Comparison of ENCODE assay signal across 23 cellular contexts in genomic region chr7:44225566-44226395, GRCh38. TPM values are rescaled to one million over a fixed set of nuclear protein-coding genes. Genes with fewer than 3 reads are reported as not detected.
DNase-seq lines count a peak whose midpoint lies in the region; ATAC-seq lines count a peak whose summit lies in the region.
"Had no signal": no experiment of that assay in that cellular context is flagged by ENCODE, and none has a peak within 500 bp of the region (broad histone marks: within the 10 kb centered on the region; RNA-seq: fewer than 3 reads in every experiment).

No MANE protein-coding gene starts in this region.

- peak; percentile 33 for DNase-seq in NCI-H82 (lab: John Stamatoyannopoulos, UW)
- no peak for DNase-seq in NCI-H82 treated with DMSO at 0.1 percent for 48 hours (lab: John Stamatoyannopoulos, UW; ENCODE audit: unreplicated experiment)
- DNase-seq in NCI-H2107 treated with DMSO at 0.1 percent for 48 hours (lab: John Stamatoyannopoulos, UW; ENCODE audit: unreplicated experiment), result peak; percentile 9
- peak; percentile 57 for DNase-seq in cerebellar cortex (ENCODE audit: low spot score)
- DNase-seq in T-helper 17 cell, result no peak
- no peak for DNase-seq in activated T-helper 1 cell treated with anti-CD3 and anti-CD28 coated beads, Interleukin-12 subunit alpha, Interleukin-12 subunit beta, Interleukin-2, Interleukin-4 antibody, amounts not matched to agents 30 ng/mL and 10 ng/mL and 1 ng/mL, durations not matched to agents 14 hours and 24 hours and 36 hours (ENCODE audit: low spot score)
- DNase-seq: activated B cell treated with CpG ODN at 0.5 μM for 24 hours; CD4-positive, CD25-positive, alpha-beta regulatory T cell; effector CD4-positive, alpha-beta T cell; MM.1S; NCI-H1694 treated with DMSO at 0.1 percent for 48 hours; NCI-H526 treated with DMSO at 0.1 percent for 48 hours; stimulated activated CD4-positive, alpha-beta T cell treated with anti-CD3 and anti-CD28 coated beads, Interleukin-15, amount 100 ng/mL, for 24 hours had no signal

- no peak overlapping the region for H3K9ac ChIP-seq in skeletal muscle satellite cell (ENCODE audit: low read depth, low read length)

- no peaks in the 10 kb centered on the region for H3K36me3 ChIP-seq in skeletal muscle satellite cell (ENCODE audit: insufficient read depth, low read length)
- H3K36me3 ChIP-seq: prostate gland, upper lobe of left lung had no signal

- peaks cover 8% of the 10 kb centered on the region for H3K4me1 ChIP-seq in skeletal muscle satellite cell (ENCODE audit: control insufficient read depth, insufficient read depth, low read length)
- H3K4me1 ChIP-seq: prostate gland, upper lobe of left lung had no signal

- H3K4me3 Mint-ChIP-seq in T-helper 17 cell, result no peak overlapping the region
- no peak overlapping the region for H3K4me3 Mint-ChIP-seq in activated T-helper 1 cell treated with anti-CD3 and anti-CD28 coated beads, Interleukin-12 subunit alpha, Interleukin-12 subunit beta, Interleukin-2, Interleukin-4 antibody, amounts not matched to agents 30 ng/mL and 10 ng/mL and 1 ng/mL, durations not matched to agents 14 hours and 24 hours and 36 hours
- H3K4me3 Mint-ChIP-seq: activated B cell treated with CpG ODN at 0.5 μM for 24 hours; activated T-helper 17 cell treated with anti-CD3 and anti-CD28 coated beads, Interleukin-2, amount 50 U/mL, for 72 hours; CD4-positive, CD25-positive, alpha-beta regulatory T cell; memory B cell; nephron; stimulated activated naive CD8-positive, alpha-beta T cell treated with anti-CD3 and anti-CD28 coated beads, Interleukin-15, Interleukin-2, amounts not matched to agents 100 ng/mL and 50 ng/mL, for 24 hours had no signal

- H3K9me3 Mint-ChIP-seq in activated T-helper 1 cell treated with anti-CD3 and anti-CD28 coated beads, Interleukin-12 subunit alpha, Interleukin-12 subunit beta, Interleukin-2, Interleukin-4 antibody, amounts not matched to agents 30 ng/mL and 10 ng/mL and 1 ng/mL, durations not matched to agents 14 hours and 24 hours and 36 hours, result no peaks in the 10 kb centered on the region
- H3K9me3 Mint-ChIP-seq: activated B cell treated with CpG ODN at 0.5 μM for 24 hours; activated T-helper 17 cell treated with anti-CD3 and anti-CD28 coated beads, Interleukin-2, amount 50 U/mL, for 72 hours; CD4-positive, CD25-positive, alpha-beta regulatory T cell; memory B cell; nephron; stimulated activated naive CD8-positive, alpha-beta T cell treated with anti-CD3 and anti-CD28 coated beads, Interleukin-15, Interleukin-2, amounts not matched to agents 100 ng/mL and 50 ng/mL, for 24 hours had no signal

- peaks cover 18% of the 10 kb centered on the region for H3K27me3 Mint-ChIP-seq in T-helper 17 cell
- peaks cover 2% of the 10 kb centered on the region for H3K27me3 Mint-ChIP-seq in activated T-helper 1 cell treated with anti-CD3 and anti-CD28 coated beads, Interleukin-12 subunit alpha, Interleukin-12 subunit beta, Interleukin-2, Interleukin-4 antibody, amounts not matched to agents 30 ng/mL and 10 ng/mL and 1 ng/mL, durations not matched to agents 14 hours and 24 hours and 36 hours (ENCODE audit: insufficient read depth)
- H3K27me3 Mint-ChIP-seq: CD4-positive, CD25-positive, alpha-beta regulatory T cell; stimulated activated naive CD8-positive, alpha-beta T cell treated with anti-CD3 and anti-CD28 coated beads, Interleukin-15, Interleukin-2, amounts not matched to agents 100 ng/mL and 50 ng/mL, for 24 hours had no signal

- peaks cover 35% of the 10 kb centered on the region for H3K27me3 ChIP-seq in skeletal muscle satellite cell (ENCODE audit: control insufficient read depth, insufficient read depth, low read length)
- H3K27me3 ChIP-seq: upper lobe of left lung had no signal

- peak overlapping the region; percentile 76 for H3K4me2 ChIP-seq in skeletal muscle satellite cell (ENCODE audit: low read length)

- H3K9me3 ChIP-seq in skeletal muscle satellite cell (replicated peaks; ENCODE audit: low read length) (no peaks in the 10 kb centered on the region), T-helper 17 cell (ENCODE audit: control insufficient read depth, low read length, poor library complexity, severe bottlenecking) (no peaks in the 10 kb centered on the region)
- H3K9me3 ChIP-seq: prostate gland, upper lobe of left lung had no signal

- intact Hi-C loops in activated T-helper 1 cell treated with anti-CD3 and anti-CD28 coated beads, Interleukin-12 subunit alpha, Interleukin-12 subunit beta, Interleukin-2, Interleukin-4 antibody, amounts not matched to agents 30 ng/mL and 10 ng/mL and 1 ng/mL, durations not matched to agents 14 hours and 24 hours and 36 hours (cut with micrococcal nuclease), result no loop called here

- ATAC-seq in T-helper 17 cell (no peak), HG03280 (IDR thresholded peaks at IDR 0.05; ENCODE audit: unreplicated experiment) (no peak)
- ATAC-seq: activated T-helper 17 cell treated with anti-CD3 and anti-CD28 coated beads, Interleukin-2, amount 50 U/mL, for 72 hours; GM12878 had no signal

- peaks cover 2% of the 10 kb centered on the region for H3K36me3 Mint-ChIP-seq in T-helper 17 cell (ENCODE audit: low read depth)
- no peaks in the 10 kb centered on the region for H3K36me3 Mint-ChIP-seq in activated T-helper 1 cell treated with anti-CD3 and anti-CD28 coated beads, Interleukin-12 subunit alpha, Interleukin-12 subunit beta, Interleukin-2, Interleukin-4 antibody, amounts not matched to agents 30 ng/mL and 10 ng/mL and 1 ng/mL, durations not matched to agents 14 hours and 24 hours and 36 hours (ENCODE audit: low read depth)
- H3K36me3 Mint-ChIP-seq: CD4-positive, CD25-positive, alpha-beta regulatory T cell; memory B cell had no signal

- peaks cover 4% of the 10 kb centered on the region for H3K4me1 Mint-ChIP-seq in T-helper 17 cell
- no peaks in the 10 kb centered on the region for H3K4me1 Mint-ChIP-seq in activated T-helper 1 cell treated with anti-CD3 and anti-CD28 coated beads, Interleukin-12 subunit alpha, Interleukin-12 subunit beta, Interleukin-2, Interleukin-4 antibody, amounts not matched to agents 30 ng/mL and 10 ng/mL and 1 ng/mL, durations not matched to agents 14 hours and 24 hours and 36 hours (ENCODE audit: low read depth)
- H3K4me1 Mint-ChIP-seq: activated B cell treated with CpG ODN at 0.5 μM for 24 hours; activated T-helper 17 cell treated with anti-CD3 and anti-CD28 coated beads, Interleukin-2, amount 50 U/mL, for 72 hours; CD4-positive, CD25-positive, alpha-beta regulatory T cell; memory B cell had no signal

- H3K27ac Mint-ChIP-seq in T-helper 17 cell, result no peak overlapping the region
- no peak overlapping the region for H3K27ac Mint-ChIP-seq in activated T-helper 1 cell treated with anti-CD3 and anti-CD28 coated beads, Interleukin-12 subunit alpha, Interleukin-12 subunit beta, Interleukin-2, Interleukin-4 antibody, amounts not matched to agents 30 ng/mL and 10 ng/mL and 1 ng/mL, durations not matched to agents 14 hours and 24 hours and 36 hours
- H3K27ac Mint-ChIP-seq: activated B cell treated with CpG ODN at 0.5 μM for 24 hours; activated T-helper 17 cell treated with anti-CD3 and anti-CD28 coated beads, Interleukin-2, amount 50 U/mL, for 72 hours; CD4-positive, CD25-positive, alpha-beta regulatory T cell; memory B cell; stimulated activated naive CD8-positive, alpha-beta T cell treated with anti-CD3 and anti-CD28 coated beads, Interleukin-15, Interleukin-2, amounts not matched to agents 100 ng/mL and 50 ng/mL, for 24 hours had no signal

- peak overlapping the region; percentile 33 for H3K4me3 ChIP-seq in skeletal muscle satellite cell (ENCODE audit: low read length)
- H3K4me3 ChIP-seq: GM12878, prostate gland, upper lobe of left lung had no signal

RNA-seq across cellular contexts. Expression of gene YKT6, which starts 25.0 kb away (rescaled TPM):
- total RNA-seq in skeletal muscle satellite cell (2012; rRNA removed), result 80.4 and 104 TPM in 2 replicates
- 10 to 100 TPM; 68.2 to 68.9 TPM for total RNA-seq in T-helper 17 cell
- 91.8 and 92.1 TPM in 2 replicates for total RNA-seq in activated T-helper 1 cell treated with anti-CD3 and anti-CD28 coated beads, Interleukin-12 subunit alpha, Interleukin-12 subunit beta, Interleukin-2, Interleukin-4 antibody, amounts not matched to agents 30 ng/mL and 10 ng/mL and 1 ng/mL, durations not matched to agents 14 hours and 24 hours and 36 hours

RNA-seq across cellular contexts. Expression of gene GCK, which starts 36.5 kb away (rescaled TPM):
- total RNA-seq in skeletal muscle satellite cell (2012; rRNA removed), result 0.25 and 0.44 TPM in 2 replicates
- under 1 TPM in 1 of 2 donors, not detected in 1; 0.45 TPM for total RNA-seq in T-helper 17 cell
- total RNA-seq in activated T-helper 1 cell treated with anti-CD3 and anti-CD28 coated beads, Interleukin-12 subunit alpha, Interleukin-12 subunit beta, Interleukin-2, Interleukin-4 antibody, amounts not matched to agents 30 ng/mL and 10 ng/mL and 1 ng/mL, durations not matched to agents 14 hours and 24 hours and 36 hours, result 1.9 and 2.4 TPM in 2 replicates
- total RNA-seq: CD4-positive, CD25-positive, alpha-beta regulatory T cell; GM12878; T-helper 1 cell treated with Interleukin-12 subunit alpha and Interleukin-12 subunit beta and Interleukin-4 antibody, amounts not matched to agents 30 ng/mL and 1 ng/mL, for 36 hours had no signal

Comparison
In these comparisons a context has a peak if more than half of its experiments do, and no peak if none do; other contexts are left out.
1. DNase-seq: peak in NCI-H82 (single experiment), NCI-H2107 treated with DMSO at 0.1 percent for 48 hours (single experiment) and cerebellar cortex (single experiment); none in NCI-H82 treated with DMSO at 0.1 percent for 48 hours (single experiment), T-helper 17 cell (0 of 3) and activated T-helper 1 cell treated with anti-CD3 and anti-CD28 coated beads, Interleukin-12 subunit alpha, Interleukin-12 subunit beta, Interleukin-2, Interleukin-4 antibody, amounts not matched to agents 30 ng/mL and 10 ng/mL and 1 ng/mL, durations not matched to agents 14 hours and 24 hours and 36 hours (single experiment).